Comparison of ENCODE assay signal across 8 cellular contexts in the genomic region with DNA sequence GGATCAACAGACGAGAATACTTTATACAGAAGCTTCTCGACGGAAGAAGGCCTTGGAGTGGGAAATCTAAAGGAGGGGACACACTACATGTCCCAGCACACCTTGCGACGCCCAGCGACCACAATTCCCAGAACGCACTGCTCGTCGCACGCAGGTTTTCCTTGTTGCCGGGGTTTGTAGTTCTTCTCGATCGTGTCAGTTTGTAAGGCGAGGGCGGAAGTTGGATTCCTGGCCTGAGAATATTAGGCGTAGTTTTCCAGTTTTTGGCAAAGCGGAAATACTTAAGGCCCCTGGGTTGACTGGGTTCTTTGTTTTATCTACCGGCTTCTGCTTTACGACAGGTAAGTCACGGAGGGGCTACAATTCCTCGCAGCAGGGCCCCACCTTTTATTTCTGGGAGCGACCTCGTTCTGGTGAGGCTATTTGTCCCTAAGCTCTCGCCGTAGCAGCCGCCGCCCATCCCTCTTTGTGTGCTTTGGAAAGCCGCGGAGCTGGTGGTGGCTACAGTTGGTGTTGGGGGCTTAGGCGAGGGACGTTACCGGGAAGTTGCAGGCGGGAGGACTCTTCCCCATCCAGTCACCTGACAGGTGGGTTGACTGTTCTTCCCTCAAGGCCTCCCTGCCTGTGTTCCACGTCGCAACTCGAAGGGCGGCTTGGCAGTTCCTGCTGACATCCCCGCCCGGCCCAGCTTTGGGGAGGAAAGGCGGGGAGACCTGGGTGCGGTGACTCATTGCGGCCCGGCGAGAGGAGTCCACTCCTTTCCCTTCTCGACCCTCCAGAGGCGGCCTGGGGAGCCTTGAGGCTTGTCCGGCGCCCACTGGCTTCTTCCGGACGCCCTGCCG. TPM values are rescaled to one million over a fixed set of nuclear protein-coding genes. Genes with fewer than 3 reads are reported as not detected.
DNase-seq lines count a peak whose midpoint lies in the region; TF ChIP-seq lines count a peak whose summit lies in the region.

A gene (plus strand): TSS at position 183 of the 842 bp plus-strand sequence. CDS start 2,687 bp downstream, outside the sequence.

- peaks cover 50% of the 10 kb centered on the region for H3K79me2 ChIP-seq in neural cell (replicated peaks; ENCODE audit: insufficient read depth, low read length)

- H3F3A ChIP-seq in neural cell (ENCODE audit: insufficient read depth, low read length, poor library complexity, severe bottlenecking): no peaks in the 10 kb centered on the region

- peaks cover 9 to 39% (median 26%) of the 10 kb centered on the region in 4 donors for H3K4me1 ChIP-seq in stomach

- no peak for TF ChIP-seq RAD21 in neural cell (conservative IDR thresholded peaks at IDR 0.05)

- H3K9me3 ChIP-seq in MG63: no peaks in the 10 kb centered on the region
- no peaks in the 10 kb centered on the region for H3K9me3 ChIP-seq in neural cell (ENCODE audit: low read length)
- H3K9me3 ChIP-seq in stomach: no peaks in the 10 kb centered on the region

- H3K9me2 ChIP-seq in neural cell (ENCODE audit: insufficient read depth, low read length): no peaks in the 10 kb centered on the region

- no peaks in the 10 kb centered on the region for H4K20me1 ChIP-seq in neural cell (ENCODE audit: insufficient read depth)

- 0 to 1% (median 1%) methylated on average over 47 to 51 of the region's 51 CpGs for WGBS in stomach, 5 donors

- TF ChIP-seq CTCF in fibroblast of villous mesenchyme (IDR thresholded peaks at IDR 0.05; ENCODE audit: insufficient read depth, low read depth, low read length): no peak
- peak; percentile 40 for TF ChIP-seq CTCF in neural cell (IDR thresholded peaks at IDR 0.05; ENCODE audit: poor library complexity, severe bottlenecking)
- TF ChIP-seq CTCF in stomach (IDR thresholded peaks at IDR 0.05): peak in 1 of 7 experiments; percentile 16

- H3K9ac ChIP-seq in neural cell (ENCODE audit: low read length): peak within 1 kb of the TSS; percentile 88

- in situ Hi-C loops in G401 (cut with HindIII; ENCODE audit: low sequenced_read_pairs): no loop called here

- H3K27ac ChIP-seq in neural cell (ENCODE audit: low read length) (peak within 1 kb of the TSS; percentile 81), stomach (peak within 1 kb of the TSS; percentile 75 to 90 (median 87))

- H3K27me3 ChIP-seq in H7 (ENCODE audit: control insufficient read depth, insufficient read depth, low read length) (no peaks in the 10 kb centered on the region), MG63 (peaks cover 5% of the 10 kb centered on the region; the same call in 1 of the 2 replicates), neural cell (ENCODE audit: insufficient read depth, low read depth, low read length) (no peaks in the 10 kb centered on the region), stomach (no peaks in the 10 kb centered on the region)

- intact Hi-C loops in stomach (cut with DNase I; ENCODE audit: low total_unique reads): no loop called here

- H3K4me2 ChIP-seq in neural cell (ENCODE audit: low read length): peak within 1 kb of the TSS; percentile 90

- TF ChIP-seq EP300 in neural cell (conservative IDR thresholded peaks at IDR 0.05; ENCODE audit: poor library complexity, severe bottlenecking) (no peak), stomach (IDR thresholded peaks at IDR 0.05) (no peak)

- peak within 1 kb of the TSS; percentile 84 for H3K4me3 ChIP-seq in H7 (ENCODE audit: insufficient read depth, low read depth, low read length)
- peak within 1 kb of the TSS; percentile 90 for H3K4me3 ChIP-seq in MG63
- peak within 1 kb of the TSS; percentile 79 for H3K4me3 ChIP-seq in fibroblast of villous mesenchyme (ENCODE audit: low read depth, low read length)
- peak within 1 kb of the TSS; percentile 94 for H3K4me3 ChIP-seq in neural cell (ENCODE audit: low read length)
- peak within 1 kb of the TSS; percentile 67 to 95 (median 84) for H3K4me3 ChIP-seq in stomach

- H3K36me3 ChIP-seq in H7 (replicated peaks; ENCODE audit: control insufficient read depth, insufficient read depth, low read length): no peaks in the 10 kb centered on the region; the same call in 1 of the 2 replicates
- H3K36me3 ChIP-seq in MG63: peaks cover 26% of the 10 kb centered on the region
- peaks cover 10% of the 10 kb centered on the region for H3K36me3 ChIP-seq in neural cell (ENCODE audit: insufficient read depth, low read length)
- peaks cover 5 to 20% (median 13%) of the 10 kb centered on the region in 4 donors for H3K36me3 ChIP-seq in stomach

- peak within 1 kb of the TSS; percentile 84 for H2AFZ ChIP-seq in neural cell (ENCODE audit: low read depth, low read length)

- no peak for TF ChIP-seq POLR2A in stomach (IDR thresholded peaks at IDR 0.05)

- peak; percentile 98 for DNase-seq in G401 (ENCODE audit: low spot score)
- DNase-seq in H7: peak; percentile 70
- DNase-seq in MG63: peak; percentile 93
- peak; percentile 97 for DNase-seq in SIG-M5 treated with dmso at 0.1 percent for 504 hours (lab: John Stamatoyannopoulos, UW; ENCODE audit: unreplicated experiment)
- DNase-seq in activated gamma-delta T cell treated with Interleukin-2 at 50 U/mL for 16 hours: peak; percentile 62
- peak; percentile 94 for DNase-seq in fibroblast of villous mesenchyme (ENCODE audit: low read depth)
- DNase-seq in stomach: peak; percentile 89

TF ChIP-seq in neural cell, 6 proteins besides CTCF, POLR2A, EP300 and RAD21:
- TF ChIP-seq, protein P1, sequence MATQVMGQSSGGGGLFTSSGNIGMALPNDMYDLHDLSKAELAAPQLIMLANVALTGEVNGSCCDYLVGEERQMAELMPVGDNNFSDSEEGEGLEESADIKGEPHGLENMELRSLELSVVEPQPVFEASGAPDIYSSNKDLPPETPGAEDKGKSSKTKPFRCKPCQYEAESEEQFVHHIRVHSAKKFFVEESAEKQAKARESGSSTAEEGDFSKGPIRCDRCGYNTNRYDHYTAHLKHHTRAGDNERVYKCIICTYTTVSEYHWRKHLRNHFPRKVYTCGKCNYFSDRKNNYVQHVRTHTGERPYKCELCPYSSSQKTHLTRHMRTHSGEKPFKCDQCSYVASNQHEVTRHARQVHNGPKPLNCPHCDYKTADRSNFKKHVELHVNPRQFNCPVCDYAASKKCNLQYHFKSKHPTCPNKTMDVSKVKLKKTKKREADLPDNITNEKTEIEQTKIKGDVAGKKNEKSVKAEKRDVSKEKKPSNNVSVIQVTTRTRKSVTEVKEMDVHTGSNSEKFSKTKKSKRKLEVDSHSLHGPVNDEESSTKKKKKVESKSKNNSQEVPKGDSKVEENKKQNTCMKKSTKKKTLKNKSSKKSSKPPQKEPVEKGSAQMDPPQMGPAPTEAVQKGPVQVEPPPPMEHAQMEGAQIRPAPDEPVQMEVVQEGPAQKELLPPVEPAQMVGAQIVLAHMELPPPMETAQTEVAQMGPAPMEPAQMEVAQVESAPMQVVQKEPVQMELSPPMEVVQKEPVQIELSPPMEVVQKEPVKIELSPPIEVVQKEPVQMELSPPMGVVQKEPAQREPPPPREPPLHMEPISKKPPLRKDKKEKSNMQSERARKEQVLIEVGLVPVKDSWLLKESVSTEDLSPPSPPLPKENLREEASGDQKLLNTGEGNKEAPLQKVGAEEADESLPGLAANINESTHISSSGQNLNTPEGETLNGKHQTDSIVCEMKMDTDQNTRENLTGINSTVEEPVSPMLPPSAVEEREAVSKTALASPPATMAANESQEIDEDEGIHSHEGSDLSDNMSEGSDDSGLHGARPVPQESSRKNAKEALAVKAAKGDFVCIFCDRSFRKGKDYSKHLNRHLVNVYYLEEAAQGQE (IDR thresholded peaks at IDR 0.05; ENCODE audit: borderline replicate concordance): peak; percentile 85
- no peak for TF ChIP-seq EZH2 (IDR thresholded peaks at IDR 0.05; ENCODE audit: borderline replicate concordance, insufficient read depth, low read length, poor library complexity, severe bottlenecking)
- TF ChIP-seq TAF1 (IDR thresholded peaks at IDR 0.05; ENCODE audit: low read depth): no peak
- TF ChIP-seq SMC3 (conservative IDR thresholded peaks at IDR 0.05; ENCODE audit: poor library complexity): no peak
- peak; percentile 73 for TF ChIP-seq POLR2AphosphoS5 (IDR thresholded peaks at IDR 0.05)
- TF ChIP-seq MXI1 (conservative IDR thresholded peaks at IDR 0.05; ENCODE audit: poor library complexity, severe bottlenecking): peak; percentile 64

RNA-seq across cellular contexts. Expression of the gene that starts here (rescaled TPM):
- 144 and 188 TPM in 2 replicates for total RNA-seq in G401 (2014; rRNA removed; shearing (Covaris generic))
- 80.2 and 89.3 TPM in 2 replicates for total RNA-seq in H7 (2014; rRNA removed; shearing (Covaris generic))
- total RNA-seq in MG63 (2014; rRNA removed; shearing (Covaris generic); ENCODE audit: low replicate concordance): 89.1 and 107 TPM in 2 replicates
- total RNA-seq in fibroblast of villous mesenchyme (101 and 135 TPM in 2 replicates), stomach (100 to 1,000 TPM in 3 of 5 donors, 10 to 100 TPM in 2; 57.1 to 494 (median 103) TPM)
- polyA plus RNA-seq in neural cell (530 and 561 TPM in 2 replicates), stomach (100 to 1,000 TPM in 1 of 3 donors, 10 to 100 TPM in 2; 58.2 to 143 (median 63.0) TPM)
- 391 and 451 TPM in 2 replicates for polyA minus RNA-seq in neural cell

Comparison
In these comparisons a context has a peak if more than half of its experiments do, and no peak if none do; other contexts are left out.
1. Peak in every context shown above with its lines: DNase-seq, H3K4me3 ChIP-seq and H3K27ac ChIP-seq.